Comparison of ENCODE assay signal across 10 cellular contexts in genomic region chr1:109986054-109986444, GRCh38. TPM values are rescaled to one million over a fixed set of nuclear protein-coding genes. Genes with fewer than 3 reads are reported as not detected.
A peak's percentile ranks its signal among the peaks of the same experiment; 100 is the strongest.
DNase-seq lines count a peak whose midpoint lies in the region; ATAC-seq and TF ChIP-seq lines count a peak whose summit lies in the region.
"Had no signal": no experiment of that assay in that cellular context is flagged by ENCODE, and none has a peak within 500 bp of the region (broad histone marks: within the 10 kb centered on the region; RNA-seq: fewer than 3 reads in every experiment).

No MANE protein-coding gene starts in this region.

- 0 out of 2 replicates have a peak, but pooled peaks cover 8% of the 10 kb centered on the region for H4K20me1 ChIP-seq in DOHH2 (ENCODE audit: control insufficient read depth, insufficient read depth, low read depth, low read length)

- H3K27me3 ChIP-seq in DOHH2 (ENCODE audit: control insufficient read depth, low read length) (no peaks in the 10 kb centered on the region; the same call in 1 of the 2 replicates), RWPE2 (ENCODE audit: insufficient read depth, poor library complexity, severe bottlenecking) (no peaks in the 10 kb centered on the region), prostate gland (replicated peaks; ENCODE audit: insufficient read depth) (no peaks in the 10 kb centered on the region)

- H3K9me3 ChIP-seq in DOHH2 (ENCODE audit: control insufficient read depth, insufficient read depth, low read length) (no peaks in the 10 kb centered on the region), RWPE2 (ENCODE audit: severe bottlenecking) (no peaks in the 10 kb centered on the region), prostate gland (no peaks in the 10 kb centered on the region)

- WGBS in prostate gland = 77% methylated on average over 3 of the region's 3 CpGs

- no peak for TF ChIP-seq POLR2A in prostate gland (IDR thresholded peaks at IDR 0.05)

- H3K27ac ChIP-seq in DOHH2 (ENCODE audit: low read depth, low read length) (no peak overlapping the region), RWPE2 (ENCODE audit: poor library complexity, severe bottlenecking) (no peak overlapping the region), prostate gland (no peak overlapping the region)

- ATAC-seq in RWPE2 (ENCODE audit: low read depth) (no peak), HG03571 (IDR thresholded peaks at IDR 0.05; ENCODE audit: unreplicated experiment) (no peak), GM18873 (IDR thresholded peaks at IDR 0.05; ENCODE audit: low FRiP score, unreplicated experiment) (no peak)

- H3K4me1 ChIP-seq in DOHH2 (ENCODE audit: control insufficient read depth, low read length) = peaks cover 37% of the 10 kb centered on the region
- peaks cover 4% of the 10 kb centered on the region for H3K4me1 ChIP-seq in RWPE2 (ENCODE audit: insufficient read depth, poor library complexity, severe bottlenecking)
- H3K4me1 ChIP-seq in prostate gland (replicated peaks) = peaks cover 4% of the 10 kb centered on the region

- H3K4me2 ChIP-seq in DOHH2 (ENCODE audit: low read length) = peak overlapping the region; percentile 92

- H3F3A ChIP-seq in DOHH2 (ENCODE audit: control insufficient read depth, insufficient read depth) = no peaks in the 10 kb centered on the region

- H3K79me2 ChIP-seq in DOHH2 (ENCODE audit: control insufficient read depth, low read length) = peaks cover 54% of the 10 kb centered on the region

- H3K36me3 ChIP-seq in DOHH2 (ENCODE audit: control insufficient read depth, low read length) (peaks cover 17% of the 10 kb centered on the region), RWPE2 (ENCODE audit: low read depth) (peaks cover 29% of the 10 kb centered on the region), prostate gland (no peaks in the 10 kb centered on the region)

- TF ChIP-seq CTCF in DOHH2 (IDR thresholded peaks at IDR 0.05; ENCODE audit: low read depth, low read length, poor library complexity, severe bottlenecking) = no peak
- TF ChIP-seq CTCF in RWPE2 (IDR thresholded peaks at IDR 0.05; ENCODE audit: poor library complexity, severe bottlenecking) = no peak
- no peak for TF ChIP-seq CTCF in epithelial cell of proximal tubule (conservative IDR thresholded peaks at IDR 0.05; ENCODE audit: low read depth, low read length)
- no peak for TF ChIP-seq CTCF in prostate gland (IDR thresholded peaks at IDR 0.05)

- DNase-seq in RWPE2 (ENCODE audit: low spot score) (no peak), epithelial cell of proximal tubule (ENCODE audit: low read depth) (no peak), prostate gland (ENCODE audit: low spot score) (no peak), DMS153 treated with DMSO at 0.1 percent for 48 hours (lab: John Stamatoyannopoulos, UW; ENCODE audit: unreplicated experiment) (no peak), NCI-H2171 treated with DMSO at 0.1 percent for 48 hours (lab: John Stamatoyannopoulos, UW) (no peak)
- DNase-seq: NCI-H2107; stimulated activated CD8-positive, alpha-beta memory T cell treated with anti-CD3 and anti-CD28 coated beads, Interleukin-4, amount 100 ng/mL, for 48 hours had no signal

- intact Hi-C loops in prostate gland (cut with DNase I) = no loop called here

- H3K4me3 ChIP-seq in DOHH2 (ENCODE audit: low read length) (peak overlapping the region; percentile 91), RWPE2 (ENCODE audit: severe bottlenecking) (peak overlapping the region; percentile 62), epithelial cell of proximal tubule (ENCODE audit: low read depth, low read length) (peak overlapping the region; percentile 82), prostate gland (peak overlapping the region; percentile 62 to 86)

- no peaks in the 10 kb centered on the region for H3K9me2 ChIP-seq in DOHH2 (replicated peaks; ENCODE audit: control insufficient read depth, low read length)

RNA-seq across cellular contexts. Expression of gene AHCYL1, which starts 1.5 kb away (rescaled TPM):
- total RNA-seq in epithelial cell of proximal tubule (46.4 and 54.9 TPM in 2 replicates), prostate gland (10 to 100 TPM; 47.5 to 51.5 TPM)

RNA-seq across cellular contexts. Expression of gene STRIP1, which starts 48.4 kb away (rescaled TPM):
- total RNA-seq in epithelial cell of proximal tubule (28.6 and 28.9 TPM in 2 replicates), prostate gland (10 to 100 TPM; 36.8 to 73.2 TPM)
